In the genomic region with DNA sequence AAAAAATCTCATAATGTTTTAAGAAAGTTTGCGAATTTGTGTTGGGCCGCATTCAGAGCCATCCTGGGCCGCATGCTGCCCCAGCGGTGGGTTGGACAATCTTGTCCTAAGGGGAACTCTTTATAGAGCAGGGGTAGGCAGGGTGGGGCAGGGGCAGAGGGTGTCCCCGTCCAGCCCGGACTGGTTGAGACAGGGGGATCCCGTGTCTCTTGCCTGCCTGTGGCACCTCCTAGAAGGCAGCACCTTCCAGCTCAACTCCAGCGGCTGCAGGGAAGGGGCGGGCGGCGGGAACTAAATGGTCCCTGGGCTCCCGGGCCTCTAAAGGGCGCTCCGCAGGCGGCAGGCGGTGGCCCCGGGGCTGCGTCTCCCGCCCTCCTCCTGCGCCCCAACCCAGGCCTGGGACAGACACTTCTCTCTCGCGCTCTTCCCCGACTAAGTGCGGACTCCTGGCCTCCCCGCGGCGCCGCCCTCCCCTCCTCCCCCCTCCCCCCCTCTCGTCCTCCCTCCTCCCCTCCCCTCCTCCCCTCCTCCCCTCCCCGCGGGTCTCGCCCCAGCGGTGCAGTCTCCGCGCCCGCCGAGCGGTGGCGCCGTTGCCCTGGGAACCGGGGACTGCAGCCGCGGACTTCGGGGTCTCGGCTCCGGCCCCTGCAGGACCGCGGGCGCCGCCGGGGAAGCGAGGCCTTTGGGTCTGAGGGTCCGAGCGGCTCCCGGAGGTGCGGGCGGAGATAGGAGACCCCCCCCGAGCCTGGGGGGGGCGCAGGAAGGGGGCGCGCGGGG, we compare ENCODE assay signal across 8 cellular contexts.
DNase-seq lines count a peak whose midpoint lies in the region; ATAC-seq, FAIRE-seq and TF ChIP-seq lines count a peak whose summit lies in the region.

No MANE protein-coding gene starts in this region.

- peaks cover 41 to 69% of the 10 kb centered on the region in 2 experiments for H3K27me3 ChIP-seq in K562 (ENCODE audit: control insufficient read depth in 2 of 2, insufficient read depth in 2 of 2, low read length in 2 of 2)
- peaks cover 43% of the 10 kb centered on the region for H3K27me3 ChIP-seq in keratinocyte (ENCODE audit: control insufficient read depth, extremely low read depth, insufficient read depth, low read length)
- no peaks in the 10 kb centered on the region for H3K27me3 ChIP-seq in thoracic aorta (replicated peaks; ENCODE audit: insufficient read depth)

- intact Hi-C loops in OCI-LY7 (cut with micrococcal nuclease; ENCODE audit: unreplicated experiment): no loop called here
- intact Hi-C loops in K562 (cut with micrococcal nuclease): no loop called here

- H3K9me1 ChIP-seq in K562 (ENCODE audit: control insufficient read depth, insufficient read depth, low read length): peaks cover 3% of the 10 kb centered on the region
- no peaks in the 10 kb centered on the region for H3K9me1 ChIP-seq in keratinocyte (ENCODE audit: control insufficient read depth, extremely low read depth, insufficient read depth, low read length)

- H3K9me2 ChIP-seq in OCI-LY7 (ENCODE audit: insufficient read depth, low read length): no peaks in the 10 kb centered on the region

- no peaks in the 10 kb centered on the region for H3K4me1 ChIP-seq in OCI-LY7 (ENCODE audit: insufficient read depth, low read length, poor library complexity, severe bottlenecking)
- peaks cover 0 to 18% of the 10 kb centered on the region in 2 experiments; a peak in 2 of 5 replicates for H3K4me1 ChIP-seq in K562 (replicated peaks in 1 of 2; ENCODE audit: control insufficient read depth in 2 of 2, insufficient read depth in 2 of 2, low read length in 2 of 2)
- H3K4me1 ChIP-seq in keratinocyte (ENCODE audit: control insufficient read depth, extremely low read depth, insufficient read depth, low read length): no peaks in the 10 kb centered on the region
- peaks cover 0 to 3% of the 10 kb centered on the region in 2 donors for H3K4me1 ChIP-seq in thoracic aorta (ENCODE audit: control insufficient read depth in 1 of 2, low read depth in 2 of 2)

- in situ Hi-C loops in K562 (cut with MboI): no loop called here

- H4K20me1 ChIP-seq in OCI-LY7 (ENCODE audit: insufficient read depth, low read length) (no peaks in the 10 kb centered on the region), K562 (replicated peaks; ENCODE audit: control insufficient read depth, insufficient read depth, low read length) (peaks cover 28% of the 10 kb centered on the region), keratinocyte (ENCODE audit: control insufficient read depth, extremely low read depth, insufficient read depth, low read length) (no peaks in the 10 kb centered on the region)

- TF ChIP-seq CTCF in OCI-LY7 (conservative IDR thresholded peaks at IDR 0.05; ENCODE audit: low read length): peak; percentile 52
- peak; percentile 29 to 86 (median 62); a peak in 4 of 6 replicates for TF ChIP-seq CTCF in K562 (IDR thresholded peaks at IDR 0.05 in 2 of 3, conservative IDR thresholded peaks at IDR 0.05 in 1 of 3; ENCODE audit: insufficient read depth in 2 of 3, low read depth in 1 of 3, low read length in 3 of 3)
- peak in 2 of 3 experiments; percentile 44 to 62 for TF ChIP-seq CTCF in keratinocyte (optimal IDR thresholded peaks at IDR 0.05 in 1 of 3, IDR thresholded peaks at IDR 0.05 in 1 of 3, conservative IDR thresholded peaks at IDR 0.05 in 1 of 3; ENCODE audit: extremely low read depth in 1 of 3, insufficient read depth in 2 of 3, low read length in 3 of 3)
- TF ChIP-seq CTCF in thoracic aorta (IDR thresholded peaks at IDR 0.05): no peak

- H3K27ac ChIP-seq in OCI-LY7 (ENCODE audit: low read depth, low read length, poor library complexity, severe bottlenecking) (no peak overlapping the region), K562 (ENCODE audit: extremely low read depth, low read depth, low read length) (no peak overlapping the region), keratinocyte (ENCODE audit: control insufficient read depth, insufficient read depth, low read length) (no peak overlapping the region), thoracic aorta (no peak overlapping the region)

- no peak overlapping the region for H3K4me3 ChIP-seq in OCI-LY7 (ENCODE audit: low read depth, low read length, poor library complexity, severe bottlenecking)
- H3K4me3 ChIP-seq in K562: no peak overlapping the region
- H3K4me3 ChIP-seq in keratinocyte (ENCODE audit: control insufficient read depth in 2 of 3, extremely low read depth in 1 of 3, insufficient read depth in 2 of 3, low read depth in 1 of 3, low read length in 3 of 3): no peak overlapping the region
- peak overlapping the region; percentile 29 for H3K4me3 ChIP-seq in thoracic aorta

- H3K9ac ChIP-seq in K562 (ENCODE audit: insufficient read depth in 1 of 2, low read depth in 2 of 2, low read length in 2 of 2): peak overlapping the region in 1 of 2 experiments; percentile 22; a peak in 1 of 4 replicates
- no peak overlapping the region for H3K9ac ChIP-seq in keratinocyte (ENCODE audit: control insufficient read depth, extremely low read depth, insufficient read depth, low read length)

- POLR2A ChIA-PET in OCI-LY7 (lab: Charles Lee) (no interaction called here), K562 (lab: Yijun Ruan, JAX) (no interaction called here)

- WGBS in K562 (ENCODE audit: insufficient coverage, low coverage, missing lambda C conversion rate): 12% methylated on average over 26 of the region's 62 CpGs

- DNase-seq in activated gamma-delta T cell treated with Interleukin-2 at 50 U/mL for 16 hours (peak; percentile 37), activated gamma-delta T cell (lab: John Stamatoyannopoulos, UW) (no peak), OCI-LY7 (ENCODE audit: low spot score) (peak; percentile 38), K562 (ENCODE audit: extremely low read depth in 1 of 4, low spot score in 3 of 4) (peak; percentile 69 to 92 (median 90)), keratinocyte (ENCODE audit: low read depth, low spot score) (no peak), thoracic aorta (ENCODE audit: low spot score) (no peak), SHP77 (lab: John Stamatoyannopoulos, UW) (no peak)

- H3K36me3 ChIP-seq in OCI-LY7 (ENCODE audit: insufficient read depth, low read length): no peaks in the 10 kb centered on the region
- H3K36me3 ChIP-seq in K562 (ENCODE audit: control insufficient read depth, insufficient read depth, low read length): no peaks in the 10 kb centered on the region
- H3K36me3 ChIP-seq in keratinocyte (ENCODE audit: control insufficient read depth in 2 of 2, extremely low read depth in 1 of 2, insufficient read depth in 2 of 2, low read length in 2 of 2): no peaks in the 10 kb centered on the region
- H3K36me3 ChIP-seq in thoracic aorta: no peaks in the 10 kb centered on the region

- H3K4me2 ChIP-seq in OCI-LY7 (ENCODE audit: low read length): no peak overlapping the region
- H3K4me2 ChIP-seq in K562 (ENCODE audit: insufficient read depth, low read length): no peak overlapping the region
- no peak overlapping the region for H3K4me2 ChIP-seq in keratinocyte (ENCODE audit: control insufficient read depth, extremely low read depth, insufficient read depth, low read depth, low read length)

- CTCF ChIA-PET in OCI-LY7 (lab: Charles Lee; ENCODE audit: unreplicated experiment) (no interaction called here), K562 (lab: Yijun Ruan, JAX; ENCODE audit: low intra/inter-chr PET ratio) (interaction anchor here (1.4 kb wide), 1 partner anchor 349 kb away, joined by 4 read pairs; no protein-coding TSS in a partner anchor)

- no peak for TF ChIP-seq EP300 in K562 (IDR thresholded peaks at IDR 0.05; ENCODE audit: low read length)

- H3K79me2 ChIP-seq in OCI-LY7 (ENCODE audit: insufficient read depth, low read depth, low read length): no peaks in the 10 kb centered on the region
- no peaks in the 10 kb centered on the region for H3K79me2 ChIP-seq in K562 (ENCODE audit: control insufficient read depth, insufficient read depth, low read length)
- no peaks in the 10 kb centered on the region for H3K79me2 ChIP-seq in keratinocyte (ENCODE audit: control insufficient read depth, insufficient read depth, low read length)

- H2AFZ ChIP-seq in OCI-LY7 (ENCODE audit: low read length) (no peak overlapping the region), K562 (ENCODE audit: low read depth, low read length) (no peak overlapping the region), keratinocyte (ENCODE audit: control insufficient read depth, low read length) (no peak overlapping the region)

- dilution Hi-C loops in keratinocyte (cut with MboI; ENCODE audit: extremely low pct_ligation_motif_present, low sequenced_read_pairs): no loop called here

- H3K9me3 ChIP-seq in OCI-LY7 (ENCODE audit: low read length): no peaks in the 10 kb centered on the region
- H3K9me3 ChIP-seq in K562 (replicated peaks; ENCODE audit: control insufficient read depth, insufficient read depth, low read depth, low read length): no peaks in the 10 kb centered on the region
- H3K9me3 ChIP-seq in keratinocyte (ENCODE audit: control insufficient read depth, low read depth, low read length): no peaks in the 10 kb centered on the region
- no peaks in the 10 kb centered on the region for H3K9me3 ChIP-seq in thoracic aorta

- ATAC-seq in K562 (peak; percentile 78), thoracic aorta (ENCODE audit: insufficient number of reproducible peaks, low FRiP score, low read depth) (no peak), GM19035 (IDR thresholded peaks at IDR 0.05; ENCODE audit: unreplicated experiment) (no peak)

- BruUV-seq in OCI-LY7 (replicated peaks; lab: Mats Ljungman, UMichigan): no TSS peak
- BruUV-seq in K562 (replicated peaks; lab: Mats Ljungman, UMichigan): no TSS peak

- no peak for TF ChIP-seq POLR2A in K562 (conservative IDR thresholded peaks at IDR 0.05)

- peak in 1 of 2 experiments; percentile 65; a peak in 2 of 4 replicates for TF ChIP-seq RAD21 in K562 (CRISPR knock-in tag; conservative IDR thresholded peaks at IDR 0.05 in 1 of 2, IDR thresholded peaks at IDR 0.05 in 1 of 2)

- FAIRE-seq in K562 (lab: Jason Lieb, UNC): no peak
- no peak for FAIRE-seq in keratinocyte (lab: Jason Lieb, UNC)

Comparison
In these comparisons a context has a peak if more than half of its experiments do, and no peak if none do; other contexts are left out.
1. DNase-seq: peak in activated gamma-delta T cell treated with Interleukin-2 at 50 U/mL for 16 hours (single experiment), OCI-LY7 (single experiment) and K562 (4 of 4); none in activated gamma-delta T cell (single experiment), keratinocyte (single experiment), thoracic aorta (single experiment) and SHP77 (0 of 2).